In the genomic region with DNA sequence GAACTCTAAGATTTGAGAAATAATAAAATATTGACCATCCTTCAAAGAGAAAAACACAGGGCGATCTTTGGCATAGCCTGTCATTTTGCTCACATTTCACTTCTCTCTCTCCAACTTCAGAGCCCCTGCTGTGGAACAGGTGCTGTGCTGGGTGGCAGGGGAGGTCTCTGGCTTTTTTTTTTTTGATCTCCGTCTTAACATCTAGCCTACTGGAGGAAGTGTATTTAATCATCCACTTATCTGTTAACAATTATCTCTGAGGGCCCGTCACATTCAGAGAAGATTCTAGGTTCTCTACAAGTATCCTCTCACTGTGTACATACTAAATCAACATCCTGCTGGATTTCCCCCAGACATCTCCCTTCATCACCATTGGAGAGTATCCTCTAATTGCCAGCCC, we compare ENCODE assay signal across 1 cellular context.
TF ChIP-seq lines count a peak whose summit lies in the region.

No MANE protein-coding gene starts in this region.

TF ChIP-seq in HepG2, 621 proteins besides CTCF, POLR2A, EP300 and RAD21:
- TF ChIP-seq, protein P1, sequence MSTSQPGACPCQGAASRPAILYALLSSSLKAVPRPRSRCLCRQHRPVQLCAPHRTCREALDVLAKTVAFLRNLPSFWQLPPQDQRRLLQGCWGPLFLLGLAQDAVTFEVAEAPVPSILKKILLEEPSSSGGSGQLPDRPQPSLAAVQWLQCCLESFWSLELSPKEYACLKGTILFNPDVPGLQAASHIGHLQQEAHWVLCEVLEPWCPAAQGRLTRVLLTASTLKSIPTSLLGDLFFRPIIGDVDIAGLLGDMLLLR (CRISPR knock-in tag; IDR thresholded peaks at IDR 0.05), result no peak
- TF ChIP-seq, protein P2, sequence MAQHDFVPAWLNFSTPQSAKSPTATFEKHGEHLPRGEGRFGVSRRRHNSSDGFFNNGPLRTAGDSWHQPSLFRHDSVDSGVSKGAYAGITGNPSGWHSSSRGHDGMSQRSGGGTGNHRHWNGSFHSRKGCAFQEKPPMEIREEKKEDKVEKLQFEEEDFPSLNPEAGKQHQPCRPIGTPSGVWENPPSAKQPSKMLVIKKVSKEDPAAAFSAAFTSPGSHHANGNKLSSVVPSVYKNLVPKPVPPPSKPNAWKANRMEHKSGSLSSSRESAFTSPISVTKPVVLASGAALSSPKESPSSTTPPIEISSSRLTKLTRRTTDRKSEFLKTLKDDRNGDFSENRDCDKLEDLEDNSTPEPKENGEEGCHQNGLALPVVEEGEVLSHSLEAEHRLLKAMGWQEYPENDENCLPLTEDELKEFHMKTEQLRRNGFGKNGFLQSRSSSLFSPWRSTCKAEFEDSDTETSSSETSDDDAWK (CRISPR knock-in tag; IDR thresholded peaks at IDR 0.05), result no peak
- TF ChIP-seq ZNF230 (CRISPR knock-in tag; IDR thresholded peaks at IDR 0.05) (no peak), FIP1L1 (IDR thresholded peaks at IDR 0.05; ENCODE audit: borderline replicate concordance, insufficient read depth, low read depth, low read length) (no peak), ZNF577 (CRISPR knock-in tag; IDR thresholded peaks at IDR 0.05; ENCODE audit: borderline replicate concordance, low read depth) (no peak), ZSCAN30 (CRISPR knock-in tag; IDR thresholded peaks at IDR 0.05) (no peak), POLR2AphosphoS5 (IDR thresholded peaks at IDR 0.05; ENCODE audit: low read depth, low read length) (no peak), PCBP1 (IDR thresholded peaks at IDR 0.05; ENCODE audit: borderline replicate concordance, low read depth, low read length) (no peak), FOXM1 (CRISPR knock-in tag; IDR thresholded peaks at IDR 0.05) (no peak), NFRKB (IDR thresholded peaks at IDR 0.05) (no peak), ZNF557 (CRISPR knock-in tag; IDR thresholded peaks at IDR 0.05) (no peak), SETDB1 (CRISPR knock-in tag; IDR thresholded peaks at IDR 0.05; ENCODE audit: borderline replicate concordance) (no peak), ZNF160 (CRISPR knock-in tag; IDR thresholded peaks at IDR 0.05) (no peak)
- TF ChIP-seq, protein P3, sequence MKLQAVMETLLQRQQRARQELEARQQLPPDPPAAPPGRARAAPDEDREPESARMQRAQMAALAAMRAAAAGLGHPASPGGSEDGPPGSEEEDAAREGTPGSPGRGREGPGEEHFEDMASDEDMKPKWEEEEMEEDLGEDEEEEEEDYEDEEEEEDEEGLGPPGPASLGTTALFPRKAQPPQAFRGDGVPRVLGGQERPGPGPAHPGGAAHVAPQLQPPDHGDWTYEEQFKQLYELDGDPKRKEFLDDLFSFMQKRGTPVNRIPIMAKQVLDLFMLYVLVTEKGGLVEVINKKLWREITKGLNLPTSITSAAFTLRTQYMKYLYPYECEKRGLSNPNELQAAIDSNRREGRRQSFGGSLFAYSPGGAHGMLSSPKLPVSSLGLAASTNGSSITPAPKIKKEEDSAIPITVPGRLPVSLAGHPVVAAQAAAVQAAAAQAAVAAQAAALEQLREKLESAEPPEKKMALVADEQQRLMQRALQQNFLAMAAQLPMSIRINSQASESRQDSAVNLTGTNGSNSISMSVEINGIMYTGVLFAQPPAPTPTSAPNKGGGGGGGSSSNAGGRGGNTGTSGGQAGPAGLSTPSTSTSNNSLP (IDR thresholded peaks at IDR 0.05; ENCODE audit: low read depth, low read length), result no peak
- TF ChIP-seq, protein P4, sequence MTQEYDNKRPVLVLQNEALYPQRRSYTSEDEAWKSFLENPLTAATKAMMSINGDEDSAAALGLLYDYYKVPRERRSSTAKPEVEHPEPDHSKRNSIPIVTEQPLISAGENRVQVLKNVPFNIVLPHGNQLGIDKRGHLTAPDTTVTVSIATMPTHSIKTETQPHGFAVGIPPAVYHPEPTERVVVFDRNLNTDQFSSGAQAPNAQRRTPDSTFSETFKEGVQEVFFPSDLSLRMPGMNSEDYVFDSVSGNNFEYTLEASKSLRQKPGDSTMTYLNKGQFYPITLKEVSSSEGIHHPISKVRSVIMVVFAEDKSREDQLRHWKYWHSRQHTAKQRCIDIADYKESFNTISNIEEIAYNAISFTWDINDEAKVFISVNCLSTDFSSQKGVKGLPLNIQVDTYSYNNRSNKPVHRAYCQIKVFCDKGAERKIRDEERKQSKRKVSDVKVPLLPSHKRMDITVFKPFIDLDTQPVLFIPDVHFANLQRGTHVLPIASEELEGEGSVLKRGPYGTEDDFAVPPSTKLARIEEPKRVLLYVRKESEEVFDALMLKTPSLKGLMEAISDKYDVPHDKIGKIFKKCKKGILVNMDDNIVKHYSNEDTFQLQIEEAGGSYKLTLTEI (CRISPR knock-in tag; conservative IDR thresholded peaks at IDR 0.05), result no peak
- TF ChIP-seq, protein P5, sequence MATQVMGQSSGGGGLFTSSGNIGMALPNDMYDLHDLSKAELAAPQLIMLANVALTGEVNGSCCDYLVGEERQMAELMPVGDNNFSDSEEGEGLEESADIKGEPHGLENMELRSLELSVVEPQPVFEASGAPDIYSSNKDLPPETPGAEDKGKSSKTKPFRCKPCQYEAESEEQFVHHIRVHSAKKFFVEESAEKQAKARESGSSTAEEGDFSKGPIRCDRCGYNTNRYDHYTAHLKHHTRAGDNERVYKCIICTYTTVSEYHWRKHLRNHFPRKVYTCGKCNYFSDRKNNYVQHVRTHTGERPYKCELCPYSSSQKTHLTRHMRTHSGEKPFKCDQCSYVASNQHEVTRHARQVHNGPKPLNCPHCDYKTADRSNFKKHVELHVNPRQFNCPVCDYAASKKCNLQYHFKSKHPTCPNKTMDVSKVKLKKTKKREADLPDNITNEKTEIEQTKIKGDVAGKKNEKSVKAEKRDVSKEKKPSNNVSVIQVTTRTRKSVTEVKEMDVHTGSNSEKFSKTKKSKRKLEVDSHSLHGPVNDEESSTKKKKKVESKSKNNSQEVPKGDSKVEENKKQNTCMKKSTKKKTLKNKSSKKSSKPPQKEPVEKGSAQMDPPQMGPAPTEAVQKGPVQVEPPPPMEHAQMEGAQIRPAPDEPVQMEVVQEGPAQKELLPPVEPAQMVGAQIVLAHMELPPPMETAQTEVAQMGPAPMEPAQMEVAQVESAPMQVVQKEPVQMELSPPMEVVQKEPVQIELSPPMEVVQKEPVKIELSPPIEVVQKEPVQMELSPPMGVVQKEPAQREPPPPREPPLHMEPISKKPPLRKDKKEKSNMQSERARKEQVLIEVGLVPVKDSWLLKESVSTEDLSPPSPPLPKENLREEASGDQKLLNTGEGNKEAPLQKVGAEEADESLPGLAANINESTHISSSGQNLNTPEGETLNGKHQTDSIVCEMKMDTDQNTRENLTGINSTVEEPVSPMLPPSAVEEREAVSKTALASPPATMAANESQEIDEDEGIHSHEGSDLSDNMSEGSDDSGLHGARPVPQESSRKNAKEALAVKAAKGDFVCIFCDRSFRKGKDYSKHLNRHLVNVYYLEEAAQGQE (IDR thresholded peaks at IDR 0.05; ENCODE audit: borderline replicate concordance in 1 of 2, low read depth in 1 of 2, low read length in 2 of 2), result no peak
